ENCODE assay signal across 14 cellular contexts in the genomic region with DNA sequence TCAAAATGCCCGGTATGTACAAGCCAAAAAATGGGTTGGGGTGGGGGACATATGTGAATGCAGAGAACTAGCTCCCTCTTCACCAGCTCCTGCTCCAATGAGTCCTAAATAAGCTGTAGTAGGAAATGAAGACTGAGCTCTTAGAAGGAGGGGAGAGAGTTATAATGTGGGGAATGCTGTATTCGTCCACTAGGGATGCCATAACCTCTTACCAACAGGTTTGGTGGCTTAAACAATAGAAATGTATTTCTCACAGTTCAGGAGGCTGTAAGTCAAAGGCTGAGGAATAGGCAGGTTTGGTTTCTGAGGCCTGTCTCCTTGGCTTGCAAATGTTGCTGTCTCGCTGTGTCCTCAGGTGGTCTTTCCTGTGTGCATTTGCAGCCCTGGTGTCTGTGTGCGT. TPM values are rescaled to one million over a fixed set of nuclear protein-coding genes. Genes with fewer than 3 reads are reported as not detected.
DNase-seq lines count a peak whose midpoint lies in the region; ATAC-seq, FAIRE-seq and TF ChIP-seq lines count a peak whose summit lies in the region.
"Had no signal": no experiment of that assay in that cellular context is flagged by ENCODE, and none has a peak within 500 bp of the region (broad histone marks: within the 10 kb centered on the region; RNA-seq: fewer than 3 reads in every experiment).

No MANE protein-coding gene starts in this region.

- no peaks in the 10 kb centered on the region for H3K79me2 ChIP-seq in keratinocyte (ENCODE audit: control insufficient read depth, insufficient read depth, low read length)

- TF ChIP-seq POLR2A in IMR-90 (IDR thresholded peaks at IDR 0.05; ENCODE audit: low read depth, low read length), result no peak

- BruUV-seq in IMR-90 (replicated peaks; lab: Mats Ljungman, UMichigan), result no TSS peak

- H3K27ac ChIP-seq in IMR-90 (ENCODE audit: insufficient read depth, low read length), result no peak overlapping the region
- H3K27ac ChIP-seq in WERI-Rb-1, result no peak overlapping the region
- H3K27ac ChIP-seq in keratinocyte (ENCODE audit: control insufficient read depth, insufficient read depth, low read length), result no peak overlapping the region
- H3K27ac ChIP-seq in ascending aorta, result no peak overlapping the region
- H3K27ac ChIP-seq: right atrium auricular region, transverse colon had no signal

- H3K4me2 ChIP-seq in IMR-90 (ENCODE audit: low read depth, low read length) (no peak overlapping the region), keratinocyte (ENCODE audit: control insufficient read depth, extremely low read depth, insufficient read depth, low read depth, low read length) (no peak overlapping the region)

- no peak for TF ChIP-seq RAD21 in IMR-90 (IDR thresholded peaks at IDR 0.05; ENCODE audit: low read length)

- H3K9ac ChIP-seq in IMR-90 (ENCODE audit: low read depth, low read length) (no peak overlapping the region), keratinocyte (ENCODE audit: control insufficient read depth, extremely low read depth, insufficient read depth, low read length) (no peak overlapping the region)

- H2AFZ ChIP-seq in IMR-90 (replicated peaks; ENCODE audit: low read length, poor library complexity) (no peak overlapping the region), keratinocyte (ENCODE audit: control insufficient read depth, low read length) (no peak overlapping the region)

- no peak overlapping the region for H2BK15ac ChIP-seq in IMR-90 (ENCODE audit: low read depth, low read length)

- H4K5ac ChIP-seq in IMR-90 (ENCODE audit: low read depth, low read length), result no peak overlapping the region

- dilution Hi-C loops in IMR-90 (cut with HindIII; ENCODE audit: low sequenced_read_pairs, unreplicated experiment), result no loop called here
- dilution Hi-C loops in keratinocyte (cut with MboI; ENCODE audit: extremely low pct_ligation_motif_present, low sequenced_read_pairs), result no loop called here

- no peaks in the 10 kb centered on the region for H3K79me1 ChIP-seq in IMR-90 (ENCODE audit: low read depth in 1 of 2, low read length in 2 of 2)

- H3K9me1 ChIP-seq in IMR-90 (ENCODE audit: insufficient read depth, low read length) (no peaks in the 10 kb centered on the region), keratinocyte (ENCODE audit: control insufficient read depth, extremely low read depth, insufficient read depth, low read length) (no peaks in the 10 kb centered on the region)

- peaks cover 17% of the 10 kb centered on the region for H3K27me3 ChIP-seq in BE2C
- H3K27me3 ChIP-seq in IMR-90 (ENCODE audit: control insufficient read depth, insufficient read depth, low read length), result peaks cover 10% of the 10 kb centered on the region
- H3K27me3 ChIP-seq in WERI-Rb-1 (ENCODE audit: insufficient read depth, low read depth, severe bottlenecking), result peaks cover 10% of the 10 kb centered on the region
- peaks cover 8% of the 10 kb centered on the region for H3K27me3 ChIP-seq in keratinocyte (ENCODE audit: control insufficient read depth, extremely low read depth, insufficient read depth, low read length)
- H3K27me3 ChIP-seq in ascending aorta, result no peaks in the 10 kb centered on the region
- H3K27me3 ChIP-seq: right atrium auricular region had no signal

- H4K8ac ChIP-seq in IMR-90 (ENCODE audit: low read depth in 2 of 2, low read length in 2 of 2), result no peak overlapping the region

- no peak overlapping the region for H2AK5ac ChIP-seq in IMR-90 (ENCODE audit: low read depth, low read length)

- no peak overlapping the region for H4K91ac ChIP-seq in IMR-90 (ENCODE audit: insufficient read depth, low read depth, low read length)

- H2BK120ac ChIP-seq in IMR-90 (ENCODE audit: low read depth, low read length), result no peak overlapping the region

- POLR2A ChIA-PET in IMR-90 (lab: Charles Lee; ENCODE audit: unreplicated experiment), result no interaction called here

- H2BK5ac ChIP-seq in IMR-90 (ENCODE audit: low read depth, low read length, poor library complexity, severe bottlenecking), result no peak overlapping the region

- no peak for ATAC-seq in IMR-90 (ENCODE audit: low read depth)
- no peak for ATAC-seq in GM19023 (IDR thresholded peaks at IDR 0.05; ENCODE audit: unreplicated experiment)

- TF ChIP-seq CTCF in BE2C (IDR thresholded peaks at IDR 0.05; ENCODE audit: low read depth, low read length) (peak; percentile 68), IMR-90 (conservative IDR thresholded peaks at IDR 0.05; ENCODE audit: low read depth, low read length) (0 out of 2 replicates have a peak, but pooled peaks have one; percentile 11), WERI-Rb-1 (IDR thresholded peaks at IDR 0.05; ENCODE audit: low read depth, low read length) (peak; percentile 65), keratinocyte (optimal IDR thresholded peaks at IDR 0.05 in 1 of 3, IDR thresholded peaks at IDR 0.05 in 1 of 3, conservative IDR thresholded peaks at IDR 0.05 in 1 of 3; ENCODE audit: extremely low read depth in 1 of 3, insufficient read depth in 2 of 3, low read length in 3 of 3) (peak in 2 of 3 experiments; percentile 46 to 55), ascending aorta (IDR thresholded peaks at IDR 0.05) (peak in 1 of 3 experiments; percentile 14)

- H2AK9ac ChIP-seq in IMR-90 (replicated peaks; ENCODE audit: low read depth, low read length, poor library complexity), result no peak overlapping the region

- CTCF ChIA-PET in IMR-90 (lab: Yijun Ruan, JAX), result interaction anchor here (1.1 kb wide), 1 partner anchor 17 kb away, joined by 3 read pairs; no protein-coding TSS in a partner anchor

- no peak overlapping the region for H3K56ac ChIP-seq in IMR-90 (ENCODE audit: extremely low read depth, insufficient read depth, low read length)

- intact Hi-C loops in IMR-90 (cut with micrococcal nuclease), result no loop called here
- intact Hi-C loops in ascending aorta (cut with DNase I), result no loop called here

- DNase-seq in BE2C, result peak; percentile 11
- DNase-seq in IMR-90, result no peak
- DNase-seq in WERI-Rb-1, result peak; percentile 16
- DNase-seq in keratinocyte (ENCODE audit: low read depth, low spot score), result no peak
- no peak for DNase-seq in ascending aorta (ENCODE audit: low spot score in 2 of 2)
- DNase-seq in COLO668 (lab: John Stamatoyannopoulos, UW; ENCODE audit: unreplicated experiment), result no peak
- DNase-seq in NCI-H1694 (lab: John Stamatoyannopoulos, UW), result no peak
- DNase-seq: activated CD4-positive, alpha-beta memory T cell treated with anti-CD3 and anti-CD28 coated beads for 36 hours; activated naive CD4-positive, alpha-beta T cell treated with anti-CD3 and anti-CD28 coated beads for 36 hours; NCI-H510A; SW 1271; transverse colon had no signal

- H3K9me3 ChIP-seq in BE2C (no peaks in the 10 kb centered on the region), IMR-90 (ENCODE audit: control insufficient read depth, insufficient read depth, low read length) (no peaks in the 10 kb centered on the region), WERI-Rb-1 (ENCODE audit: severe bottlenecking) (no peaks in the 10 kb centered on the region), keratinocyte (ENCODE audit: control insufficient read depth, low read depth, low read length) (no peaks in the 10 kb centered on the region), ascending aorta (no peaks in the 10 kb centered on the region)
- H3K9me3 ChIP-seq: right atrium auricular region, transverse colon had no signal

- in situ Hi-C loops in IMR-90 (cut with MboI; ENCODE audit: low sequenced_read_pairs), result no loop called here

- WGBS in IMR-90 (ENCODE audit: extremely low coverage in 2 of 2, insufficient read length in 1 of 2), 2 experiments, result 71% methylated on average over 1 of the region's 4 CpGs; no CpG with 5 or more reads in 1 of the 2 experiments

- no peak overlapping the region for H2BK20ac ChIP-seq in IMR-90 (ENCODE audit: low read depth, low read length)

- H3K4me1 ChIP-seq in BE2C (no peaks in the 10 kb centered on the region; the same call in 1 of the 2 replicates), IMR-90 (ENCODE audit: control insufficient read depth, insufficient read depth, low read length) (peaks cover 7% of the 10 kb centered on the region), keratinocyte (ENCODE audit: control insufficient read depth, extremely low read depth, insufficient read depth, low read length) (peaks cover 5% of the 10 kb centered on the region), ascending aorta (peaks cover 0 to 5% of the 10 kb centered on the region in 2 donors)

- FAIRE-seq in keratinocyte (lab: Jason Lieb, UNC), result no peak

- H4K20me1 ChIP-seq in IMR-90 (ENCODE audit: insufficient read depth, low read length), result no peaks in the 10 kb centered on the region
- no peaks in the 10 kb centered on the region for H4K20me1 ChIP-seq in keratinocyte (ENCODE audit: control insufficient read depth, extremely low read depth, insufficient read depth, low read length)

- no peak overlapping the region for H3K4ac ChIP-seq in IMR-90 (ENCODE audit: low read depth, low read length)

- no peak overlapping the region for H3K14ac ChIP-seq in IMR-90 (replicated peaks; ENCODE audit: low read depth, low read length)

- H3K18ac ChIP-seq in IMR-90 (ENCODE audit: low read depth, low read length), result no peak overlapping the region

- H3K4me3 ChIP-seq in BE2C (ENCODE audit: low read depth, low read length) (no peak overlapping the region), IMR-90 (ENCODE audit: insufficient read depth, low read depth, low read length) (no peak overlapping the region), WERI-Rb-1 (ENCODE audit: low read depth, low read length) (no peak overlapping the region), keratinocyte (ENCODE audit: control insufficient read depth in 2 of 3, extremely low read depth in 1 of 3, insufficient read depth in 2 of 3, low read depth in 1 of 3, low read length in 3 of 3) (no peak overlapping the region), ascending aorta (no peak overlapping the region)
- H3K4me3 ChIP-seq: right atrium auricular region, transverse colon had no signal

- no peak overlapping the region for H3K23ac ChIP-seq in IMR-90 (ENCODE audit: low read depth, low read length)

- H3K36me3 ChIP-seq in BE2C (no peaks in the 10 kb centered on the region), IMR-90 (ENCODE audit: control insufficient read depth, insufficient read depth, low read length) (no peaks in the 10 kb centered on the region), WERI-Rb-1 (no peaks in the 10 kb centered on the region), keratinocyte (ENCODE audit: control insufficient read depth in 2 of 2, extremely low read depth in 1 of 2, insufficient read depth in 2 of 2, low read length in 2 of 2) (no peaks in the 10 kb centered on the region), ascending aorta (no peaks in the 10 kb centered on the region)
- H3K36me3 ChIP-seq: right atrium auricular region, transverse colon had no signal

RNA-seq across cellular contexts. Expression of a gene that starts 4.4 kb away (rescaled TPM):
- polyA plus RNA-seq in BE2C (2012; ENCODE audit: insufficient read depth, insufficient read length, low read depth), result 0.97 TPM
- 13.3 and 14.0 TPM in 2 replicates for total RNA-seq in IMR-90 (2012; rRNA removed)
- polyA plus RNA-seq in IMR-90 (2012; rRNA removed), result 1.6 and 1.8 TPM in 2 replicates
- polyA plus RNA-seq in IMR-90 (2012; cell fraction: cytosol; rRNA removed), result 0.28 and 0.32 TPM in 2 replicates
- 0.28 and 1.4 TPM in 2 replicates for polyA plus RNA-seq in IMR-90 (2012; cell fraction: nucleus; rRNA removed; ENCODE audit: low replicate concordance)
- polyA plus RNA-seq in keratinocyte, result 33.6 to 66.4 TPM (median 50.2 TPM) in 3 replicates
- 27.3 TPM for polyA plus RNA-seq in keratinocyte (2011; ENCODE audit: low read depth)
- 42.1 and 54.7 TPM in 2 replicates for polyA plus RNA-seq in keratinocyte (2011; cell fraction: cytosol; rRNA removed)
- polyA plus RNA-seq in keratinocyte (2011; cell fraction: nucleus; rRNA removed), result 49.8 and 57.8 TPM in 2 replicates
- 15.9 and 50.8 TPM in 2 replicates for polyA plus RNA-seq in keratinocyte (2012; ENCODE audit: low replicate concordance)
- polyA minus RNA-seq in keratinocyte, result 65.5 to 167 TPM (median 98.7 TPM) in 3 replicates
- polyA minus RNA-seq in keratinocyte (2011; cell fraction: cytosol; rRNA and poly(A)+ RNA removed), result 74.8 TPM
- polyA minus RNA-seq in keratinocyte (2011; cell fraction: nucleus; rRNA and poly(A)+ RNA removed), result 148 and 255 TPM in 2 replicates
- 32.7 TPM for total RNA-seq in ascending aorta

Comparison
In these comparisons a context has a peak if more than half of its experiments do, and no peak if none do; other contexts are left out.
1. DNase-seq: peak in BE2C (single experiment) and WERI-Rb-1 (single experiment); none in IMR-90 (single experiment), keratinocyte (single experiment), ascending aorta (0 of 2), COLO668 (single experiment) and NCI-H1694 (single experiment).